In the genomic region with DNA sequence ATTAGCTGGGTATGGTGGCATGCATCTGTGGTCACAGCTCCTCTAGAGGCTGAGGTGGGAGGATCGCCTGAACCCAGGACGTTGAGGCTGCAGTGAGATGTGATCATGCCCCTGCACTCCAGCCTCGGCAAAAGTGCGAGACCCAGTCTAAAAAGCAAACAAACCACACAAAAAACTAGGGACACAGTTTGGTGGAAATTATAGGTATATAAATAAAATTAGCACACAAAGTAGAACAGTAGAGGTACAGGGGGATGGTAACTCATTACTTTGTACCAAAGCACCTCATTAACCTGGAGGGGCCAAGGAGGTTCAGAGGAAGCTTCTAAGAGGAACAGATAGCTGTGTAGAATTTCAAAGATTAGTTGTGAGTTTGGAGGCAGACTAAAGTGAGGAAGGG, we compare ENCODE assay signal across 5 cellular contexts. TPM values are rescaled to one million over a fixed set of nuclear protein-coding genes. Genes with fewer than 3 reads are reported as not detected.
"Had no signal": no experiment of that assay in that cellular context is flagged by ENCODE, and none has a peak within 500 bp of the region (broad histone marks: within the 10 kb centered on the region; RNA-seq: fewer than 3 reads in every experiment).

No MANE protein-coding gene starts in this region.

- H3K4me3 Mint-ChIP-seq: GM23338, H9 had no signal

- DNase-seq: H9, HCEC 1CT, IMR-90 had no signal

- H3K27ac Mint-ChIP-seq: GM23338, H9 had no signal

RNA-seq across cellular contexts. Expression of a gene that starts 42.9 kb away (rescaled TPM):
- total RNA-seq: HT-29 had no signal
